8 cellular contexts compared by ENCODE assay signal in genomic region chr19:10565028-10565566, GRCh38. TPM values are rescaled to one million over a fixed set of nuclear protein-coding genes. Genes with fewer than 3 reads are reported as not detected.
A peak's percentile ranks its signal among the peaks of the same experiment; 100 is the strongest.
DNase-seq lines count a peak whose midpoint lies in the region; ATAC-seq and TF ChIP-seq lines count a peak whose summit lies in the region.

No MANE protein-coding gene starts in this region.

- H4K8ac ChIP-seq in trophoblast cell (ENCODE audit: low read depth, low read length), result peak overlapping the region; percentile 92

- POLR2A ChIA-PET in A673 (lab: Charles Lee; ENCODE audit: low non-redundant PET), result no interaction called here

- H3K14ac ChIP-seq in trophoblast cell (ENCODE audit: low read length), result peak overlapping the region; percentile 96

- peak overlapping the region; percentile 22 for H3K4ac ChIP-seq in trophoblast cell (ENCODE audit: low read depth, low read length)

- no peak overlapping the region for H4K12ac ChIP-seq in trophoblast cell (ENCODE audit: low read depth, low read length)

- intact Hi-C loops in A673 (cut with micrococcal nuclease; ENCODE audit: unreplicated experiment), result loop anchor here (5.0 kb wide), 5 partner anchors 63 to 148 kb away; partner anchors contain the start of genes ILF3 and KEAP1

- BruUV-seq in A673 (replicated peaks; lab: Mats Ljungman, UMichigan), result no TSS peak

- in situ Hi-C loops in GM13977 (cut with MboI; ENCODE audit: low pct_unique_long_range_greater_than_20kb, low sequenced_read_pairs, unreplicated experiment), result no loop called here

- peak overlapping the region; percentile 93 for H3K18ac ChIP-seq in trophoblast cell (ENCODE audit: low read length)

- H3K27me3 ChIP-seq in A673 (replicated peaks; ENCODE audit: insufficient read depth, low read depth, low read length, poor library complexity) (no peaks in the 10 kb centered on the region), OCI-LY3 (ENCODE audit: low read depth, low read length) (peaks cover 10% of the 10 kb centered on the region; the same call in 1 of the 2 replicates), trophoblast cell (ENCODE audit: insufficient read depth, low read length) (no peaks in the 10 kb centered on the region)

- H3K79me2 ChIP-seq in OCI-LY3 (ENCODE audit: low read length) (peaks cover 26% of the 10 kb centered on the region), trophoblast cell (ENCODE audit: control insufficient read depth, insufficient read depth, low read length, poor library complexity) (peaks cover 9% of the 10 kb centered on the region)

- H3K23ac ChIP-seq in trophoblast cell (ENCODE audit: low read length), result no peak overlapping the region

- CTCF ChIA-PET in A673 (lab: Charles Lee), result no interaction called here

- peaks cover 29% of the 10 kb centered on the region for H3K36me3 ChIP-seq in A673 (ENCODE audit: insufficient read depth, low read length, poor library complexity, severe bottlenecking)
- H3K36me3 ChIP-seq in OCI-LY3 (replicated peaks; ENCODE audit: low read depth, low read length), result peaks cover 26% of the 10 kb centered on the region
- peaks cover 13 to 16% of the 10 kb centered on the region in 2 experiments for H3K36me3 ChIP-seq in trophoblast cell (ENCODE audit: control insufficient read depth in 1 of 2, insufficient read depth in 2 of 2, low read length in 2 of 2)

- ATAC-seq in GM19351 (IDR thresholded peaks at IDR 0.05; ENCODE audit: unreplicated experiment), result no peak

- TF ChIP-seq CTCF in A673 (conservative IDR thresholded peaks at IDR 0.05; ENCODE audit: low read depth, low read length) (peak; percentile 52), GM13977 (IDR thresholded peaks at IDR 0.05; ENCODE audit: extremely low read depth, insufficient read depth, missing control alignments) (peak; percentile 54), OCI-LY3 (IDR thresholded peaks at IDR 0.05; ENCODE audit: low read depth, low read length) (peak; percentile 63)

- WGBS in trophoblast cell (ENCODE audit: extremely low coverage, insufficient coverage, insufficient read length), result no CpG with 5 or more reads among the region's 10 CpGs

- DNase-seq in A673 (ENCODE audit: low spot score) (peak; percentile 75), GM13977 (ENCODE audit: low spot score) (peak; percentile 84), germinal center (ENCODE audit: low spot score) (peak; percentile 84), trophoblast cell (peak in 1 of 2 donors; percentile 15), hippocampal formation (lab: John Stamatoyannopoulos, UW) (no peak)
- peak; percentile 83 for DNase-seq in activated effector memory CD4-positive, alpha-beta T cell treated with anti-CD3 and anti-CD28 coated beads, Interleukin-2, amount 50 U/mL, for 16 hours

- H3K9ac ChIP-seq in OCI-LY3 (ENCODE audit: low read length) (peak overlapping the region; percentile 81), trophoblast cell (ENCODE audit: low read length) (peak overlapping the region; percentile 76)

- H3K4me3 ChIP-seq in A673 (ENCODE audit: low read depth, low read length, poor library complexity, severe bottlenecking) (peak overlapping the region; percentile 90), OCI-LY3 (ENCODE audit: low read length) (peak overlapping the region; percentile 79), trophoblast cell (ENCODE audit: low read depth, low read length) (peak overlapping the region; percentile 87)

- no peak overlapping the region for H2BK12ac ChIP-seq in trophoblast cell (ENCODE audit: low read length)

- H4K91ac ChIP-seq in trophoblast cell (ENCODE audit: low read depth, low read length), result peak overlapping the region; percentile 85

- H4K20me1 ChIP-seq in OCI-LY3 (ENCODE audit: insufficient read depth, low read length), result no peaks in the 10 kb centered on the region; the same call in none of the 2 replicates

- no peak overlapping the region for H2BK120ac ChIP-seq in trophoblast cell (ENCODE audit: insufficient read depth, low read length, poor library complexity)

- peak overlapping the region; percentile 93 for H3K27ac ChIP-seq in A673 (ENCODE audit: low read depth, low read length, poor library complexity, severe bottlenecking)
- H3K27ac ChIP-seq in OCI-LY3 (ENCODE audit: low read length), result peak overlapping the region; percentile 64
- H3K27ac ChIP-seq in trophoblast cell (ENCODE audit: low read depth, low read length), result no peak overlapping the region

- peaks cover 32% of the 10 kb centered on the region for H3K4me1 ChIP-seq in A673 (ENCODE audit: insufficient read depth, low read length, poor library complexity, severe bottlenecking)
- H3K4me1 ChIP-seq in OCI-LY3 (ENCODE audit: low read length), result peaks cover 31% of the 10 kb centered on the region
- H3K4me1 ChIP-seq in trophoblast cell (ENCODE audit: control insufficient read depth in 1 of 2, insufficient read depth in 2 of 2, low read length in 2 of 2), result peaks cover 9 to 14% of the 10 kb centered on the region in 2 experiments

- H3K9me3 ChIP-seq in A673 (ENCODE audit: low read depth, low read length, poor library complexity, severe bottlenecking), result no peaks in the 10 kb centered on the region
- H3K9me3 ChIP-seq in OCI-LY3 (ENCODE audit: insufficient read depth, low read length), result no peaks in the 10 kb centered on the region
- peaks cover 2% of the 10 kb centered on the region for H3K9me3 ChIP-seq in trophoblast cell (ENCODE audit: insufficient read depth, low read depth, low read length)

- H3K4me2 ChIP-seq in OCI-LY3 (ENCODE audit: low read length) (peak overlapping the region; percentile 83), trophoblast cell (ENCODE audit: low read length) (peak overlapping the region; percentile 78)

- no peak overlapping the region for H2BK5ac ChIP-seq in trophoblast cell (ENCODE audit: low read depth, low read length, poor library complexity)

- H2AFZ ChIP-seq in OCI-LY3 (ENCODE audit: low read depth, low read length) (peak overlapping the region; percentile 50; the same call in 1 of the 2 replicates), trophoblast cell (ENCODE audit: insufficient read depth, low read length, poor library complexity) (peak overlapping the region; percentile 80)

- peaks cover 9% of the 10 kb centered on the region for H3K79me1 ChIP-seq in trophoblast cell (ENCODE audit: low read length)

- no peak overlapping the region for H2AK5ac ChIP-seq in trophoblast cell (ENCODE audit: low read length)

RNA-seq across cellular contexts. Expression of gene KRI1, which starts 0.7 kb away (rescaled TPM):
- 45.2 and 47.8 TPM in 2 replicates for total RNA-seq in A673 (2021)
- polyA plus RNA-seq in trophoblast cell (2013), result 12.3 and 12.6 TPM in 2 replicates

RNA-seq across cellular contexts. Expression of gene CDKN2D, which starts 3.7 kb away (rescaled TPM):
- total RNA-seq in A673 (2021), result 12.7 and 14.6 TPM in 2 replicates
- polyA plus RNA-seq in trophoblast cell (2013), result 2.6 and 2.7 TPM in 2 replicates

RNA-seq across cellular contexts. Expression of gene ATG4D, which starts 21.4 kb away (rescaled TPM):
- 52.1 and 57.1 TPM in 2 replicates for total RNA-seq in A673 (2021)
- polyA plus RNA-seq in trophoblast cell (2013), result 14.1 and 14.7 TPM in 2 replicates

RNA-seq across cellular contexts. Expression of gene AP1M2, which starts 22.0 kb away (rescaled TPM):
- total RNA-seq in A673 (2021), result 2.5 and 2.8 TPM in 2 replicates
- 40.5 and 43.5 TPM in 2 replicates for polyA plus RNA-seq in trophoblast cell (2013)

RNA-seq across cellular contexts. Expression of gene S1PR5, which starts 47.9 kb away (rescaled TPM):
- total RNA-seq in A673 (2021), result 0.41 and 1.1 TPM in 2 replicates
- polyA plus RNA-seq in trophoblast cell (2013), result 1.2 and 1.3 TPM in 2 replicates

Comparison
In these comparisons a context has a peak if more than half of its experiments do, and no peak if none do; other contexts are left out.
1. DNase-seq: peak in A673 (single experiment), GM13977 (single experiment), activated effector memory CD4-positive, alpha-beta T cell treated with anti-CD3 and anti-CD28 coated beads, Interleukin-2, amount 50 U/mL, for 16 hours (single experiment) and germinal center (single experiment); none in hippocampal formation (0 of 2).
2. Peak in every context shown above with its lines, with median percentiles within 50 percentile points of each other: H3K4me3 ChIP-seq and CTCF ChIP-seq.